Comparison of ENCODE assay signal across 1 cellular context in genomic region chr10:46052057-46052790, GRCh38.
TF ChIP-seq lines count a peak whose summit lies in the region.

No MANE protein-coding gene starts in this region.

TF ChIP-seq in HepG2, 621 proteins besides CTCF, POLR2A, EP300 and RAD21 (continued from another document and continues in another):
- no peak for TF ChIP-seq PCBP1 (IDR thresholded peaks at IDR 0.05; ENCODE audit: borderline replicate concordance, low read depth, low read length)
- TF ChIP-seq ZNF354B (CRISPR knock-in tag; IDR thresholded peaks at IDR 0.05): no peak
- TF ChIP-seq NKX3-1 (CRISPR knock-in tag; IDR thresholded peaks at IDR 0.05): peak; percentile 85; the same call in 1 of the 2 replicates
- TF ChIP-seq, protein P1, sequence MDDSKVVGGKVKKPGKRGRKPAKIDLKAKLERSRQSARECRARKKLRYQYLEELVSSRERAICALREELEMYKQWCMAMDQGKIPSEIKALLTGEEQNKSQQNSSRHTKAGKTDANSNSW (CRISPR knock-in tag; IDR thresholded peaks at IDR 0.05; ENCODE audit: borderline replicate concordance): no peak
- TF ChIP-seq ZNF724P (CRISPR knock-in tag; IDR thresholded peaks at IDR 0.05; ENCODE audit: borderline replicate concordance): peak; percentile 40; the same call in 1 of the 2 replicates
- TF ChIP-seq, protein P2, sequence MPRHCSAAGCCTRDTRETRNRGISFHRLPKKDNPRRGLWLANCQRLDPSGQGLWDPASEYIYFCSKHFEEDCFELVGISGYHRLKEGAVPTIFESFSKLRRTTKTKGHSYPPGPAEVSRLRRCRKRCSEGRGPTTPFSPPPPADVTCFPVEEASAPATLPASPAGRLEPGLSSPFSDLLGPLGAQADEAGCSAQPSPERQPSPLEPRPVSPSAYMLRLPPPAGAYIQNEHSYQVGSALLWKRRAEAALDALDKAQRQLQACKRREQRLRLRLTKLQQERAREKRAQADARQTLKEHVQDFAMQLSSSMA (CRISPR knock-in tag; IDR thresholded peaks at IDR 0.05): peak; percentile 9; the same call in 1 of the 2 replicates
- TF ChIP-seq ARID3A (IDR thresholded peaks at IDR 0.05; ENCODE audit: low read depth, low read length): no peak
- 0 out of 2 replicates have a peak, but pooled peaks have one; percentile 37 for TF ChIP-seq KDM1A (CRISPR knock-in tag; IDR thresholded peaks at IDR 0.05)
- no peak for TF ChIP-seq ZNF350 (CRISPR knock-in tag; IDR thresholded peaks at IDR 0.05; ENCODE audit: borderline replicate concordance, low read depth)
- TF ChIP-seq PHF5A (CRISPR knock-in tag; IDR thresholded peaks at IDR 0.05; ENCODE audit: low read depth, unreplicated experiment): peak; percentile 88
- no peak for TF ChIP-seq ZNF841 (CRISPR knock-in tag; IDR thresholded peaks at IDR 0.05; ENCODE audit: borderline replicate concordance)
- TF ChIP-seq ZFX (CRISPR knock-in tag; IDR thresholded peaks at IDR 0.05; ENCODE audit: low read depth): peak; percentile 48; the same call in 1 of the 2 replicates
- no peak for TF ChIP-seq ZNF83 (CRISPR knock-in tag; IDR thresholded peaks at IDR 0.05; ENCODE audit: borderline replicate concordance)
- 0 out of 2 replicates have a peak, but pooled peaks have one; percentile 45 for TF ChIP-seq ZNF329 (CRISPR knock-in tag; IDR thresholded peaks at IDR 0.05; ENCODE audit: low read depth)
- peak in 1 of 2 experiments; percentile 54; a peak in 1 of 4 replicates for TF ChIP-seq REST (IDR thresholded peaks at IDR 0.05; ENCODE audit: borderline replicate concordance in 1 of 2, low read depth in 1 of 2, low read length in 2 of 2)
- peak; percentile 95 for TF ChIP-seq SOX13 (IDR thresholded peaks at IDR 0.05)
- TF ChIP-seq SOX13 (CRISPR knock-in tag; conservative IDR thresholded peaks at IDR 0.05 in 1 of 2, IDR thresholded peaks at IDR 0.05 in 1 of 2): peak in 1 of 2 experiments; percentile 99; a peak in 2 of 4 replicates
- no peak for TF ChIP-seq THAP9 (CRISPR knock-in tag; IDR thresholded peaks at IDR 0.05; ENCODE audit: borderline replicate concordance)
- peak; percentile 98 for TF ChIP-seq ZBTB26 (CRISPR knock-in tag; IDR thresholded peaks at IDR 0.05; ENCODE audit: borderline replicate concordance)
- no peak for TF ChIP-seq SETDB1 (CRISPR knock-in tag; IDR thresholded peaks at IDR 0.05; ENCODE audit: borderline replicate concordance)
- TF ChIP-seq FOXO1 (CRISPR knock-in tag; IDR thresholded peaks at IDR 0.05): peak; percentile 99
- TF ChIP-seq HOMEZ (CRISPR knock-in tag; IDR thresholded peaks at IDR 0.05; ENCODE audit: low read depth): peak; percentile 77; the same call in 1 of the 2 replicates
- TF ChIP-seq ZBTB43 (CRISPR knock-in tag; conservative IDR thresholded peaks at IDR 0.05): no peak; the same call in 1 of the 2 replicates
- TF ChIP-seq GZF1 (CRISPR knock-in tag; IDR thresholded peaks at IDR 0.05): no peak
- peak; percentile 90 for TF ChIP-seq TEAD3 (CRISPR knock-in tag; optimal IDR thresholded peaks at IDR 0.05; ENCODE audit: borderline replicate concordance)
- no peak for TF ChIP-seq HNRNPH1 (optimal IDR thresholded peaks at IDR 0.05; ENCODE audit: low read depth, low read length)
- TF ChIP-seq, protein P3, sequence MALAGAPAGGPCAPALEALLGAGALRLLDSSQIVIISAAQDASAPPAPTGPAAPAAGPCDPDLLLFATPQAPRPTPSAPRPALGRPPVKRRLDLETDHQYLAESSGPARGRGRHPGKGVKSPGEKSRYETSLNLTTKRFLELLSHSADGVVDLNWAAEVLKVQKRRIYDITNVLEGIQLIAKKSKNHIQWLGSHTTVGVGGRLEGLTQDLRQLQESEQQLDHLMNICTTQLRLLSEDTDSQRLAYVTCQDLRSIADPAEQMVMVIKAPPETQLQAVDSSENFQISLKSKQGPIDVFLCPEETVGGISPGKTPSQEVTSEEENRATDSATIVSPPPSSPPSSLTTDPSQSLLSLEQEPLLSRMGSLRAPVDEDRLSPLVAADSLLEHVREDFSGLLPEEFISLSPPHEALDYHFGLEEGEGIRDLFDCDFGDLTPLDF (CRISPR knock-in tag; IDR thresholded peaks at IDR 0.05): no peak
- no peak for TF ChIP-seq ZIK1 (CRISPR knock-in tag; IDR thresholded peaks at IDR 0.05; ENCODE audit: borderline replicate concordance, low read depth)
- no peak for TF ChIP-seq GTF2F1 (IDR thresholded peaks at IDR 0.05; ENCODE audit: low read length)
- TF ChIP-seq NFE2L1 (CRISPR knock-in tag; IDR thresholded peaks at IDR 0.05; ENCODE audit: borderline replicate concordance): no peak
- no peak for TF ChIP-seq ZNF207 (IDR thresholded peaks at IDR 0.05; ENCODE audit: borderline replicate concordance)
- TF ChIP-seq EHMT2 (IDR thresholded peaks at IDR 0.05; ENCODE audit: borderline replicate concordance, low read depth, low read length): no peak
- TF ChIP-seq MLXIP (CRISPR knock-in tag; IDR thresholded peaks at IDR 0.05; ENCODE audit: borderline replicate concordance): no peak
- peak; percentile 27; the same call in 1 of the 2 replicates for TF ChIP-seq KLF12 (CRISPR knock-in tag; IDR thresholded peaks at IDR 0.05; ENCODE audit: borderline replicate concordance)
